ENCODE assay signal across 1 cellular context in genomic region chr2:65040414-65041261, GRCh38.
TF ChIP-seq lines count a peak whose summit lies in the region.

No MANE protein-coding gene starts in this region.

TF ChIP-seq in HEK293, 187 proteins besides CTCF, POLR2A, EP300 and RAD21 (continued from another document):
- TF ChIP-seq ZNF391 (tag by site-specific recombination; IDR thresholded peaks at IDR 0.05; ENCODE audit: borderline replicate concordance, low read depth) (no peak), GLIS1 (tag by site-specific recombination; IDR thresholded peaks at IDR 0.05) (no peak), ZBTB1 (tag by site-specific recombination; IDR thresholded peaks at IDR 0.05) (no peak), KLF8 (tag by site-specific recombination; IDR thresholded peaks at IDR 0.05) (no peak; the same call in 1 of the 2 replicates), ZNF274 (IDR thresholded peaks at IDR 0.05; ENCODE audit: low read length) (no peak), ZNF274 (tag by site-specific recombination; IDR thresholded peaks at IDR 0.05; ENCODE audit: borderline replicate concordance) (no peak), ZNF76 (tag by site-specific recombination; IDR thresholded peaks at IDR 0.05; ENCODE audit: borderline replicate concordance, low read depth) (no peak), ZNF514 (tag by site-specific recombination; IDR thresholded peaks at IDR 0.05) (no peak), ZNF169 (tag by site-specific recombination; IDR thresholded peaks at IDR 0.05) (no peak), ZNF777 (tag by site-specific recombination; IDR thresholded peaks at IDR 0.05; ENCODE audit: borderline replicate concordance) (no peak), ZNF548 (tag by site-specific recombination; IDR thresholded peaks at IDR 0.05) (no peak), SALL2 (tag by site-specific recombination; IDR thresholded peaks at IDR 0.05; ENCODE audit: borderline replicate concordance) (no peak), ZNF404 (tag by site-specific recombination; IDR thresholded peaks at IDR 0.05) (no peak), ZNF707 (tag by site-specific recombination; IDR thresholded peaks at IDR 0.05) (no peak), ZNF350 (tag by site-specific recombination; IDR thresholded peaks at IDR 0.05) (no peak), ZNF354C (tag by site-specific recombination; IDR thresholded peaks at IDR 0.05; ENCODE audit: borderline replicate concordance, low read depth) (no peak), RBAK (tag by site-specific recombination; IDR thresholded peaks at IDR 0.05) (no peak), ZNF571 (tag by site-specific recombination; IDR thresholded peaks at IDR 0.05) (no peak)
- TF ChIP-seq, protein P1, sequence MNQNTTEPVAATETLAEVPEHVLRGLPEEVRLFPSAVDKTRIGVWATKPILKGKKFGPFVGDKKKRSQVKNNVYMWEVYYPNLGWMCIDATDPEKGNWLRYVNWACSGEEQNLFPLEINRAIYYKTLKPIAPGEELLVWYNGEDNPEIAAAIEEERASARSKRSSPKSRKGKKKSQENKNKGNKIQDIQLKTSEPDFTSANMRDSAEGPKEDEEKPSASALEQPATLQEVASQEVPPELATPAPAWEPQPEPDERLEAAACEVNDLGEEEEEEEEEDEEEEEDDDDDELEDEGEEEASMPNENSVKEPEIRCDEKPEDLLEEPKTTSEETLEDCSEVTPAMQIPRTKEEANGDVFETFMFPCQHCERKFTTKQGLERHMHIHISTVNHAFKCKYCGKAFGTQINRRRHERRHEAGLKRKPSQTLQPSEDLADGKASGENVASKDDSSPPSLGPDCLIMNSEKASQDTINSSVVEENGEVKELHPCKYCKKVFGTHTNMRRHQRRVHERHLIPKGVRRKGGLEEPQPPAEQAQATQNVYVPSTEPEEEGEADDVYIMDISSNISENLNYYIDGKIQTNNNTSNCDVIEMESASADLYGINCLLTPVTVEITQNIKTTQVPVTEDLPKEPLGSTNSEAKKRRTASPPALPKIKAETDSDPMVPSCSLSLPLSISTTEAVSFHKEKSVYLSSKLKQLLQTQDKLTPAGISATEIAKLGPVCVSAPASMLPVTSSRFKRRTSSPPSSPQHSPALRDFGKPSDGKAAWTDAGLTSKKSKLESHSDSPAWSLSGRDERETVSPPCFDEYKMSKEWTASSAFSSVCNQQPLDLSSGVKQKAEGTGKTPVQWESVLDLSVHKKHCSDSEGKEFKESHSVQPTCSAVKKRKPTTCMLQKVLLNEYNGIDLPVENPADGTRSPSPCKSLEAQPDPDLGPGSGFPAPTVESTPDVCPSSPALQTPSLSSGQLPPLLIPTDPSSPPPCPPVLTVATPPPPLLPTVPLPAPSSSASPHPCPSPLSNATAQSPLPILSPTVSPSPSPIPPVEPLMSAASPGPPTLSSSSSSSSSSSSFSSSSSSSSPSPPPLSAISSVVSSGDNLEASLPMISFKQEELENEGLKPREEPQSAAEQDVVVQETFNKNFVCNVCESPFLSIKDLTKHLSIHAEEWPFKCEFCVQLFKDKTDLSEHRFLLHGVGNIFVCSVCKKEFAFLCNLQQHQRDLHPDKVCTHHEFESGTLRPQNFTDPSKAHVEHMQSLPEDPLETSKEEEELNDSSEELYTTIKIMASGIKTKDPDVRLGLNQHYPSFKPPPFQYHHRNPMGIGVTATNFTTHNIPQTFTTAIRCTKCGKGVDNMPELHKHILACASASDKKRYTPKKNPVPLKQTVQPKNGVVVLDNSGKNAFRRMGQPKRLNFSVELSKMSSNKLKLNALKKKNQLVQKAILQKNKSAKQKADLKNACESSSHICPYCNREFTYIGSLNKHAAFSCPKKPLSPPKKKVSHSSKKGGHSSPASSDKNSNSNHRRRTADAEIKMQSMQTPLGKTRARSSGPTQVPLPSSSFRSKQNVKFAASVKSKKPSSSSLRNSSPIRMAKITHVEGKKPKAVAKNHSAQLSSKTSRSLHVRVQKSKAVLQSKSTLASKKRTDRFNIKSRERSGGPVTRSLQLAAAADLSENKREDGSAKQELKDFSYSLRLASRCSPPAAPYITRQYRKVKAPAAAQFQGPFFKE (tag by site-specific recombination; IDR thresholded peaks at IDR 0.05; ENCODE audit: borderline replicate concordance): no peak
- TF ChIP-seq, protein P2, sequence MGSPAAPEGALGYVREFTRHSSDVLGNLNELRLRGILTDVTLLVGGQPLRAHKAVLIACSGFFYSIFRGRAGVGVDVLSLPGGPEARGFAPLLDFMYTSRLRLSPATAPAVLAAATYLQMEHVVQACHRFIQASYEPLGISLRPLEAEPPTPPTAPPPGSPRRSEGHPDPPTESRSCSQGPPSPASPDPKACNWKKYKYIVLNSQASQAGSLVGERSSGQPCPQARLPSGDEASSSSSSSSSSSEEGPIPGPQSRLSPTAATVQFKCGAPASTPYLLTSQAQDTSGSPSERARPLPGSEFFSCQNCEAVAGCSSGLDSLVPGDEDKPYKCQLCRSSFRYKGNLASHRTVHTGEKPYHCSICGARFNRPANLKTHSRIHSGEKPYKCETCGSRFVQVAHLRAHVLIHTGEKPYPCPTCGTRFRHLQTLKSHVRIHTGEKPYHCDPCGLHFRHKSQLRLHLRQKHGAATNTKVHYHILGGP (tag by site-specific recombination; IDR thresholded peaks at IDR 0.05): no peak
- TF ChIP-seq, protein P3, sequence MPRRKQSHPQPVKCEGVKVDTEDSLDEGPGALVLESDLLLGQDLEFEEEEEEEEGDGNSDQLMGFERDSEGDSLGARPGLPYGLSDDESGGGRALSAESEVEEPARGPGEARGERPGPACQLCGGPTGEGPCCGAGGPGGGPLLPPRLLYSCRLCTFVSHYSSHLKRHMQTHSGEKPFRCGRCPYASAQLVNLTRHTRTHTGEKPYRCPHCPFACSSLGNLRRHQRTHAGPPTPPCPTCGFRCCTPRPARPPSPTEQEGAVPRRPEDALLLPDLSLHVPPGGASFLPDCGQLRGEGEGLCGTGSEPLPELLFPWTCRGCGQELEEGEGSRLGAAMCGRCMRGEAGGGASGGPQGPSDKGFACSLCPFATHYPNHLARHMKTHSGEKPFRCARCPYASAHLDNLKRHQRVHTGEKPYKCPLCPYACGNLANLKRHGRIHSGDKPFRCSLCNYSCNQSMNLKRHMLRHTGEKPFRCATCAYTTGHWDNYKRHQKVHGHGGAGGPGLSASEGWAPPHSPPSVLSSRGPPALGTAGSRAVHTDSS (tag by site-specific recombination; IDR thresholded peaks at IDR 0.05): no peak
- TF ChIP-seq, protein P4, sequence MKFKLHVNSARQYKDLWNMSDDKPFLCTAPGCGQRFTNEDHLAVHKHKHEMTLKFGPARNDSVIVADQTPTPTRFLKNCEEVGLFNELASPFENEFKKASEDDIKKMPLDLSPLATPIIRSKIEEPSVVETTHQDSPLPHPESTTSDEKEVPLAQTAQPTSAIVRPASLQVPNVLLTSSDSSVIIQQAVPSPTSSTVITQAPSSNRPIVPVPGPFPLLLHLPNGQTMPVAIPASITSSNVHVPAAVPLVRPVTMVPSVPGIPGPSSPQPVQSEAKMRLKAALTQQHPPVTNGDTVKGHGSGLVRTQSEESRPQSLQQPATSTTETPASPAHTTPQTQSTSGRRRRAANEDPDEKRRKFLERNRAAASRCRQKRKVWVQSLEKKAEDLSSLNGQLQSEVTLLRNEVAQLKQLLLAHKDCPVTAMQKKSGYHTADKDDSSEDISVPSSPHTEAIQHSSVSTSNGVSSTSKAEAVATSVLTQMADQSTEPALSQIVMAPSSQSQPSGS (tag by site-specific recombination; IDR thresholded peaks at IDR 0.05; ENCODE audit: low read depth): no peak
- TF ChIP-seq, protein P5, sequence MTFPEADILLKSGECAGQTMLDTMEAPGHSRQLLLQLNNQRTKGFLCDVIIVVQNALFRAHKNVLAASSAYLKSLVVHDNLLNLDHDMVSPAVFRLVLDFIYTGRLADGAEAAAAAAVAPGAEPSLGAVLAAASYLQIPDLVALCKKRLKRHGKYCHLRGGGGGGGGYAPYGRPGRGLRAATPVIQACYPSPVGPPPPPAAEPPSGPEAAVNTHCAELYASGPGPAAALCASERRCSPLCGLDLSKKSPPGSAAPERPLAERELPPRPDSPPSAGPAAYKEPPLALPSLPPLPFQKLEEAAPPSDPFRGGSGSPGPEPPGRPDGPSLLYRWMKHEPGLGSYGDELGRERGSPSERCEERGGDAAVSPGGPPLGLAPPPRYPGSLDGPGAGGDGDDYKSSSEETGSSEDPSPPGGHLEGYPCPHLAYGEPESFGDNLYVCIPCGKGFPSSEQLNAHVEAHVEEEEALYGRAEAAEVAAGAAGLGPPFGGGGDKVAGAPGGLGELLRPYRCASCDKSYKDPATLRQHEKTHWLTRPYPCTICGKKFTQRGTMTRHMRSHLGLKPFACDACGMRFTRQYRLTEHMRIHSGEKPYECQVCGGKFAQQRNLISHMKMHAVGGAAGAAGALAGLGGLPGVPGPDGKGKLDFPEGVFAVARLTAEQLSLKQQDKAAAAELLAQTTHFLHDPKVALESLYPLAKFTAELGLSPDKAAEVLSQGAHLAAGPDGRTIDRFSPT (tag by site-specific recombination; IDR thresholded peaks at IDR 0.05): no peak
TF ChIP-seq in HEK293: peak in this region for 11.
